In the genomic region with DNA sequence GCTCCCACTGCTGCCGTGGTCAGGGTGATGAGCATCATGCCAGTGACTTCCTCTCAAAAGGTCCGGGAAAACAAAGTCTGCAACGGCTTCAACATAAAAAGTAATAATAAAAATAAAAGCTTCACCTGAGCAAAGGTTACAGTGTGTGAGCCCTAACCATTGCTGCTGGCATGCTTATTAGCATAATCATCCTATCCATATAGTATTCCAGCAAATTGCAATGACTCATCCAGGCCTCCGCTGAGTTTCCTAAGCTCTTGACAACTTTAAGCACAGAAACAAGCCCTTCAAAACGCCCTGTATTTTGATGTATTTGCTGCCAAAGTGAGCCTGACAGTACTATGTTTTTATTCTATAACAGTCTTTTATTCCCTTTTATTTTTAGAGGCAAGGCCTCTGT, we compare ENCODE assay signal across 25 cellular contexts.
DNase-seq lines count a peak whose midpoint lies in the region; ATAC-seq lines count a peak whose summit lies in the region.
"Had no signal": no experiment of that assay in that cellular context is flagged by ENCODE, and none has a peak within 500 bp of the region (broad histone marks: within the 10 kb centered on the region; RNA-seq: fewer than 3 reads in every experiment).

No MANE protein-coding gene starts in this region.

- H3K79me1 ChIP-seq in trophoblast cell (ENCODE audit: low read length), result peaks cover 2% of the 10 kb centered on the region

- no peak overlapping the region for H3K27ac ChIP-seq in trophoblast cell (ENCODE audit: low read depth, low read length)
- H3K27ac ChIP-seq: GM23248, SJCRH30 had no signal

- no peaks in the 10 kb centered on the region for H3K36me3 ChIP-seq in trophoblast cell (ENCODE audit: control insufficient read depth in 1 of 2, insufficient read depth in 2 of 2, low read length in 2 of 2)
- H3K36me3 ChIP-seq: SJCRH30 had no signal

- H4K12ac ChIP-seq in trophoblast cell (ENCODE audit: low read depth, low read length), result no peak overlapping the region

- no peak overlapping the region for H2BK120ac ChIP-seq in trophoblast cell (ENCODE audit: insufficient read depth, low read length, poor library complexity)

- no peak overlapping the region for H2BK12ac ChIP-seq in trophoblast cell (ENCODE audit: low read length)

- H4K91ac ChIP-seq in trophoblast cell (ENCODE audit: low read depth, low read length), result no peak overlapping the region

- no peak overlapping the region for H3K23ac ChIP-seq in trophoblast cell (ENCODE audit: low read length)

- H2AK5ac ChIP-seq in trophoblast cell (ENCODE audit: low read length), result no peak overlapping the region

- no peak overlapping the region for H3K14ac ChIP-seq in trophoblast cell (ENCODE audit: low read length)

- peaks cover 10 to 16% of the 10 kb centered on the region in 2 experiments for H3K4me1 ChIP-seq in trophoblast cell (ENCODE audit: control insufficient read depth in 1 of 2, insufficient read depth in 2 of 2, low read length in 2 of 2)
- H3K4me1 ChIP-seq: SJCRH30 had no signal

- no peak overlapping the region for H3K18ac ChIP-seq in trophoblast cell (ENCODE audit: low read length)

- no peak overlapping the region for H3K4ac ChIP-seq in trophoblast cell (ENCODE audit: low read depth, low read length)

- H3K9ac ChIP-seq in trophoblast cell (ENCODE audit: low read length), result no peak overlapping the region
- H3K9ac ChIP-seq: GM23248 had no signal

- no peak overlapping the region for H3K4me2 ChIP-seq in trophoblast cell (ENCODE audit: low read length)

- no peak overlapping the region for H2AFZ ChIP-seq in trophoblast cell (ENCODE audit: insufficient read depth, low read length, poor library complexity)
- H2AFZ ChIP-seq: GM23248 had no signal

- no CpG with 5 or more reads among the region's 5 CpGs for WGBS in trophoblast cell (ENCODE audit: extremely low coverage, insufficient coverage, insufficient read length)

- no peaks in the 10 kb centered on the region for H3K27me3 ChIP-seq in trophoblast cell (ENCODE audit: insufficient read depth, low read length)
- H3K27me3 ChIP-seq: SJCRH30 had no signal

- ATAC-seq in HG03175 (IDR thresholded peaks at IDR 0.05; ENCODE audit: unreplicated experiment), result no peak
- ATAC-seq: PC-3, Right ventricle myocardium inferior had no signal

- DNase-seq in Daoy (ENCODE audit: low read depth) (peak; percentile 15), M059J (ENCODE audit: low read depth) (peak; percentile 18), iris pigment epithelial cell (ENCODE audit: low read depth) (peak; percentile 11), trophoblast cell (peak; percentile 2 to 16), ureter (ENCODE audit: low spot score) (no peak), NCI-H2107 (lab: John Stamatoyannopoulos, UW) (no peak)
- no peak for DNase-seq in stimulated activated naive CD4-positive, alpha-beta T cell treated with Interleukin-2 at 50 U/mL for 16 hours (lab: John Stamatoyannopoulos, UW)
- DNase-seq: ACHN, Calu3, DMS79 treated with DMSO at 0.1 percent for 48 hours, GM23248, H7, KBM-7, NCI-H1092, NCI-H1417 treated with DMSO at 0.1 percent for 48 hours, NCI-H1694 treated with DMSO at 0.1 percent for 48 hours, NCI-H2081, NCI-H2171 treated with DMSO at 0.1 percent for 48 hours, NCI-H446, NCI-H524 treated with DMSO at 0.1 percent for 48 hours, NCI-H774, PC-3, SJCRH30 had no signal

- no peak overlapping the region for H2BK5ac ChIP-seq in trophoblast cell (ENCODE audit: low read depth, low read length, poor library complexity)

- H4K8ac ChIP-seq in trophoblast cell (ENCODE audit: low read depth, low read length), result no peak overlapping the region

- H3K4me3 ChIP-seq in trophoblast cell (ENCODE audit: low read depth, low read length), result no peak overlapping the region
- H3K4me3 ChIP-seq: GM23248, SJCRH30 had no signal

- no peaks in the 10 kb centered on the region for H3K79me2 ChIP-seq in trophoblast cell (ENCODE audit: control insufficient read depth, insufficient read depth, low read length, poor library complexity)

- H3K9me3 ChIP-seq in trophoblast cell (ENCODE audit: insufficient read depth, low read depth, low read length), result no peaks in the 10 kb centered on the region
- H3K9me3 ChIP-seq: SJCRH30 had no signal

Comparison
In these comparisons a context has a peak if more than half of its experiments do, and no peak if none do; other contexts are left out.
1. DNase-seq: peak in Daoy (single experiment), M059J (single experiment), iris pigment epithelial cell (single experiment) and trophoblast cell (2 of 2); none in ureter (single experiment), NCI-H2107 (single experiment) and stimulated activated naive CD4-positive, alpha-beta T cell treated with Interleukin-2 at 50 U/mL for 16 hours (single experiment).